In the genomic region with DNA sequence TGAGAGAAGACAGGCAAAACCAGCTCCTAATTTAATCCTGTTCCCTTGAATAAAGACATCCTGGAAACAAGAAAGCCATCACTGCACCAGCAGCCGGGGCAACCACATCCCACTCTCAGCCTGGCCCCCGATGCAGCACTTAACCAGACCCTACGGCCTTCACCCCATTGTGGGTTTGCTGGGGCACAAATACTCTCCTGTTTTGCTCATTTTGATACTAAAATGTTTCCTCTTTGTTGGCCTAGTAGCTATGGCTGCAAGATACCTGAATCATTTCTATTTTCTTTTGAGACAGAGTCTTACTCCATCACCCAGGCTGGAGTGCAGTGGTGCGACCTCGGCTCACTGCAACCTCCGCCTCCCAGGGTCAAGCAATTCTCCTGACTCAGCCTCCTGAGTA, we compare ENCODE assay signal across 23 cellular contexts. TPM values are rescaled to one million over a fixed set of nuclear protein-coding genes. Genes with fewer than 3 reads are reported as not detected.
DNase-seq lines count a peak whose midpoint lies in the region; ATAC-seq lines count a peak whose summit lies in the region.
"Had no signal": no experiment of that assay in that cellular context is flagged by ENCODE, and none has a peak within 500 bp of the region (broad histone marks: within the 10 kb centered on the region; RNA-seq: fewer than 3 reads in every experiment).

No MANE protein-coding gene starts in this region.

- H3K4me1 Mint-ChIP-seq in activated naive CD4-positive, alpha-beta T cell treated with anti-CD3 and anti-CD28 coated beads for 36 hours (ENCODE audit: low read depth) = peaks cover 25% of the 10 kb centered on the region
- H3K4me1 Mint-ChIP-seq in activated CD4-positive, alpha-beta memory T cell treated with anti-CD3 and anti-CD28 coated beads for 36 hours (ENCODE audit: low read depth) = peaks cover 35% of the 10 kb centered on the region
- peaks cover 10 to 15% of the 10 kb centered on the region in 2 donors for H3K4me1 Mint-ChIP-seq in effector memory CD8-positive, alpha-beta T cell (ENCODE audit: low read depth in 2 of 2)
- H3K4me1 Mint-ChIP-seq: mesothelial cell of epicardium had no signal

- peak overlapping the region; percentile 52 to 88 for H3K27ac Mint-ChIP-seq in activated naive CD4-positive, alpha-beta T cell treated with anti-CD3 and anti-CD28 coated beads, Interleukin-2, amount 50 U/mL, for 72 hours
- H3K27ac Mint-ChIP-seq in activated naive CD4-positive, alpha-beta T cell treated with anti-CD3 and anti-CD28 coated beads for 36 hours = no peak overlapping the region
- no peak overlapping the region for H3K27ac Mint-ChIP-seq in activated CD4-positive, alpha-beta memory T cell treated with anti-CD3 and anti-CD28 coated beads for 36 hours
- H3K27ac Mint-ChIP-seq in effector memory CD8-positive, alpha-beta T cell = peak overlapping the region; percentile 18 to 60
- H3K27ac Mint-ChIP-seq: activated naive CD4-positive, alpha-beta T cell treated with anti-CD3 and anti-CD28 coated beads, Interleukin-2, amount 50 U/mL, for 24 hours; HFFc6; mesothelial cell of epicardium; progenitor cell of endocrine pancreas had no signal

- H3K9me3 Mint-ChIP-seq in activated naive CD4-positive, alpha-beta T cell treated with anti-CD3 and anti-CD28 coated beads, Interleukin-2, amount 50 U/mL, for 72 hours = no peaks in the 10 kb centered on the region
- no peaks in the 10 kb centered on the region for H3K9me3 Mint-ChIP-seq in activated naive CD4-positive, alpha-beta T cell treated with anti-CD3 and anti-CD28 coated beads for 36 hours
- H3K9me3 Mint-ChIP-seq in activated CD4-positive, alpha-beta memory T cell treated with anti-CD3 and anti-CD28 coated beads for 36 hours = no peaks in the 10 kb centered on the region
- H3K9me3 Mint-ChIP-seq in effector memory CD8-positive, alpha-beta T cell = no peaks in the 10 kb centered on the region
- H3K9me3 Mint-ChIP-seq: activated naive CD4-positive, alpha-beta T cell treated with anti-CD3 and anti-CD28 coated beads, Interleukin-2, amount 50 U/mL, for 24 hours; CD14-positive monocyte; HFFc6; mesothelial cell of epicardium; naive B cell had no signal

- H3K4me3 Mint-ChIP-seq in activated naive CD4-positive, alpha-beta T cell treated with anti-CD3 and anti-CD28 coated beads for 36 hours = no peak overlapping the region
- H3K4me3 Mint-ChIP-seq in activated CD4-positive, alpha-beta memory T cell treated with anti-CD3 and anti-CD28 coated beads for 36 hours = no peak overlapping the region
- H3K4me3 Mint-ChIP-seq in effector memory CD8-positive, alpha-beta T cell = no peak overlapping the region
- H3K4me3 Mint-ChIP-seq: activated naive CD4-positive, alpha-beta T cell treated with anti-CD3 and anti-CD28 coated beads, Interleukin-2, amount 50 U/mL, for 24 hours; CD14-positive monocyte; HFFc6; mesothelial cell of epicardium had no signal

- ATAC-seq in activated naive CD4-positive, alpha-beta T cell treated with anti-CD3 and anti-CD28 coated beads, Interleukin-2, amount 50 U/mL, for 72 hours = peak in 1 of 2 donors; percentile 69
- ATAC-seq in effector memory CD8-positive, alpha-beta T cell (replicated peaks) = no peak
- ATAC-seq in GM19328 (IDR thresholded peaks at IDR 0.05; ENCODE audit: unreplicated experiment) (no peak), GM21526 (IDR thresholded peaks at IDR 0.05; ENCODE audit: low FRiP score, unreplicated experiment) (no peak)

- POLR2A ChIA-PET in activated CD4-positive, alpha-beta memory T cell treated with anti-CD3 and anti-CD28 coated beads for 36 hours (lab: Charles Lee) = no interaction called here

- intact Hi-C loops in activated naive CD4-positive, alpha-beta T cell treated with anti-CD3 and anti-CD28 coated beads for 36 hours (cut with micrococcal nuclease) = no loop called here
- intact Hi-C loops in activated CD4-positive, alpha-beta memory T cell treated with anti-CD3 and anti-CD28 coated beads for 36 hours (cut with micrococcal nuclease) = no loop called here

- CTCF ChIA-PET in activated naive CD4-positive, alpha-beta T cell treated with anti-CD3 and anti-CD28 coated beads for 36 hours (lab: Charles Lee) = no interaction called here
- CTCF ChIA-PET in activated CD4-positive, alpha-beta memory T cell treated with anti-CD3 and anti-CD28 coated beads for 36 hours (lab: Charles Lee) = no interaction called here

- peaks cover 15 to 23% of the 10 kb centered on the region in 2 donors for H3K36me3 Mint-ChIP-seq in activated naive CD4-positive, alpha-beta T cell treated with anti-CD3 and anti-CD28 coated beads, Interleukin-2, amount 50 U/mL, for 72 hours
- peaks cover 44% of the 10 kb centered on the region for H3K36me3 Mint-ChIP-seq in activated naive CD4-positive, alpha-beta T cell treated with anti-CD3 and anti-CD28 coated beads for 36 hours (ENCODE audit: low read depth)
- peaks cover 49% of the 10 kb centered on the region for H3K36me3 Mint-ChIP-seq in activated CD4-positive, alpha-beta memory T cell treated with anti-CD3 and anti-CD28 coated beads for 36 hours
- peaks cover 57% of the 10 kb centered on the region for H3K36me3 Mint-ChIP-seq in effector memory CD8-positive, alpha-beta T cell (ENCODE audit: insufficient read depth)

- peak in 1 of 2 donors; percentile 29 for DNase-seq in activated naive CD4-positive, alpha-beta T cell treated with anti-CD3 and anti-CD28 coated beads, Interleukin-2, amount 50 U/mL, for 72 hours (ENCODE audit: low spot score in 2 of 2)
- no peak for DNase-seq in activated naive CD4-positive, alpha-beta T cell treated with anti-CD3 and anti-CD28 coated beads for 36 hours
- peak; percentile 47 for DNase-seq in activated CD4-positive, alpha-beta memory T cell treated with anti-CD3 and anti-CD28 coated beads for 36 hours
- no peak for DNase-seq in effector memory CD8-positive, alpha-beta T cell
- no peak for DNase-seq in OCI-M1 (lab: John Stamatoyannopoulos, UW)
- DNase-seq: caudate nucleus; cortex of kidney; GM23248; HFFc6; kidney; MM.1S; naive B cell; NCI-H1436 treated with DMSO at 0.1 percent for 48 hours; NCI-H774; right lobe of liver; stimulated activated CD4-positive, alpha-beta T cell treated with anti-CD3 and anti-CD28 coated beads, Interleukin-4, amount 100 ng/mL, for 24 hours; upper lobe of left lung had no signal

- H3K27me3 Mint-ChIP-seq in activated naive CD4-positive, alpha-beta T cell treated with anti-CD3 and anti-CD28 coated beads for 36 hours (ENCODE audit: low read depth) = no peaks in the 10 kb centered on the region
- H3K27me3 Mint-ChIP-seq in activated CD4-positive, alpha-beta memory T cell treated with anti-CD3 and anti-CD28 coated beads for 36 hours = no peaks in the 10 kb centered on the region
- no peaks in the 10 kb centered on the region for H3K27me3 Mint-ChIP-seq in effector memory CD8-positive, alpha-beta T cell
- H3K27me3 Mint-ChIP-seq: activated naive CD4-positive, alpha-beta T cell treated with anti-CD3 and anti-CD28 coated beads, Interleukin-2, amount 50 U/mL, for 24 hours; naive B cell; progenitor cell of endocrine pancreas had no signal

RNA-seq across cellular contexts. Expression of a gene that starts 28.4 kb away (rescaled TPM):
- total RNA-seq in activated naive CD4-positive, alpha-beta T cell treated with anti-CD3 and anti-CD28 coated beads, Interleukin-2, amount 50 U/mL, for 72 hours = 10 to 100 TPM; 30.2 to 38.5 TPM
- total RNA-seq in activated naive CD4-positive, alpha-beta T cell treated with anti-CD3 and anti-CD28 coated beads for 36 hours = 10 to 100 TPM; 28.8 to 29.7 TPM
- 10 to 100 TPM; 39.7 to 45.4 TPM for total RNA-seq in activated CD4-positive, alpha-beta memory T cell treated with anti-CD3 and anti-CD28 coated beads for 36 hours

RNA-seq across cellular contexts. Expression of a gene that starts 29.1 kb away (rescaled TPM):
- under 1 TPM in 1 of 2 donors, not detected in 1; 0.39 TPM for total RNA-seq in activated naive CD4-positive, alpha-beta T cell treated with anti-CD3 and anti-CD28 coated beads, Interleukin-2, amount 50 U/mL, for 72 hours
- under 1 TPM; 0.10 to 0.12 TPM for total RNA-seq in activated naive CD4-positive, alpha-beta T cell treated with anti-CD3 and anti-CD28 coated beads for 36 hours
- under 1 TPM; 0.10 to 0.19 TPM for total RNA-seq in activated CD4-positive, alpha-beta memory T cell treated with anti-CD3 and anti-CD28 coated beads for 36 hours

RNA-seq across cellular contexts. Expression of a gene that starts 45.1 kb away (rescaled TPM):
- 10 to 100 TPM; 10.1 to 15.9 TPM for total RNA-seq in activated naive CD4-positive, alpha-beta T cell treated with anti-CD3 and anti-CD28 coated beads, Interleukin-2, amount 50 U/mL, for 72 hours
- 10 to 100 TPM; 11.9 to 13.6 TPM for total RNA-seq in activated naive CD4-positive, alpha-beta T cell treated with anti-CD3 and anti-CD28 coated beads for 36 hours
- 10 to 100 TPM; 14.9 to 15.0 TPM for total RNA-seq in activated CD4-positive, alpha-beta memory T cell treated with anti-CD3 and anti-CD28 coated beads for 36 hours

Comparison
In these comparisons a context has a peak if more than half of its experiments do, and no peak if none do; other contexts are left out.
1. H3K27ac Mint-ChIP-seq: peak in activated naive CD4-positive, alpha-beta T cell treated with anti-CD3 and anti-CD28 coated beads, Interleukin-2, amount 50 U/mL, for 72 hours (2 of 2) and effector memory CD8-positive, alpha-beta T cell (2 of 2); none in activated naive CD4-positive, alpha-beta T cell treated with anti-CD3 and anti-CD28 coated beads for 36 hours (single experiment) and activated CD4-positive, alpha-beta memory T cell treated with anti-CD3 and anti-CD28 coated beads for 36 hours (single experiment).